ENCODE assay signal across 13 cellular contexts in the genomic region with DNA sequence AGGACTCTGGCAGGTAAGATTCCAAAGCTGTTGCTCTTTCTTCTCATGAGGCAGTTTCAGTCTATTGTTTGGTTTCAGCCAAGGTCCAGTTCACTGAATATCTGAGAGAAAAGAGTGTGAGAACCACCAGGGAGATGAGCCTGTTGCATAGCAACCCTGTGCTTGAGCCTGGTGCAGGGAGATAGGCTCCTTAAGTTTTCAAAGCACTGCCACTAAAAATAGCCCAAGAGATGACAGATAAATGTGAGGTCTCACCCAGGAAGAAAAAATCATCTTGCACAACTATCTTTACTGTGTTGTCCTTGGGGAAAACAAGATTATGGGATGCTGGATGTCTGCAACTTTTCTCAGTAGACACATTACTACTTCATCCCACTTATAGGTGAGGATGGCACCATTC.
"Had no signal": no experiment of that assay in that cellular context is flagged by ENCODE, and none has a peak within 500 bp of the region (broad histone marks: within the 10 kb centered on the region; RNA-seq: fewer than 3 reads in every experiment).

No MANE protein-coding gene starts in this region.

- H3K9me3 ChIP-seq: esophagus squamous epithelium, mucosa of descending colon, sigmoid colon, thoracic aorta, upper lobe of left lung had no signal

- H3K4me3 ChIP-seq: esophagus squamous epithelium, mucosa of descending colon, sigmoid colon, thoracic aorta, upper lobe of left lung had no signal

- H3K27me3 ChIP-seq: sigmoid colon, upper lobe of left lung had no signal

- H3K36me3 ChIP-seq: esophagus squamous epithelium, sigmoid colon, thoracic aorta, upper lobe of left lung had no signal

- DNase-seq: activated CD4-positive, alpha-beta T cell treated with anti-CD3 and anti-CD28 coated beads, Interleukin-2, amount 10 ng/mL, durations not matched to agents 7 days and 5 days; activated CD8-positive, alpha-beta memory T cell treated with anti-CD3 and anti-CD28 coated beads for 24 hours; activated CD8-positive, alpha-beta memory T cell treated with anti-CD3 and anti-CD28 coated beads, Interleukin-2, amount 50 U/mL, for 48 hours; activated effector memory CD4-positive, alpha-beta T cell treated with anti-CD3 and anti-CD28 coated beads, Interleukin-2, amount 50 U/mL, for 16 hours; activated T-cell treated with anti-CD3 and anti-CD28 coated beads, Interleukin-2, amount 50 U/mL, for 72 hours; effector memory CD4-positive, alpha-beta T cell; esophagus squamous epithelium; mucosa of descending colon; naive B cell; sigmoid colon; stimulated activated CD4-positive, alpha-beta T cell treated with anti-CD3 and anti-CD28 coated beads, Interleukin-4, amount 100 ng/mL, for 24 hours; upper lobe of left lung had no signal

- H3K4me1 ChIP-seq: esophagus squamous epithelium, sigmoid colon, upper lobe of left lung had no signal

- H3K27ac ChIP-seq: esophagus squamous epithelium, sigmoid colon, thoracic aorta, upper lobe of left lung had no signal
